Comparison of ENCODE assay signal across 8 cellular contexts in the genomic region with DNA sequence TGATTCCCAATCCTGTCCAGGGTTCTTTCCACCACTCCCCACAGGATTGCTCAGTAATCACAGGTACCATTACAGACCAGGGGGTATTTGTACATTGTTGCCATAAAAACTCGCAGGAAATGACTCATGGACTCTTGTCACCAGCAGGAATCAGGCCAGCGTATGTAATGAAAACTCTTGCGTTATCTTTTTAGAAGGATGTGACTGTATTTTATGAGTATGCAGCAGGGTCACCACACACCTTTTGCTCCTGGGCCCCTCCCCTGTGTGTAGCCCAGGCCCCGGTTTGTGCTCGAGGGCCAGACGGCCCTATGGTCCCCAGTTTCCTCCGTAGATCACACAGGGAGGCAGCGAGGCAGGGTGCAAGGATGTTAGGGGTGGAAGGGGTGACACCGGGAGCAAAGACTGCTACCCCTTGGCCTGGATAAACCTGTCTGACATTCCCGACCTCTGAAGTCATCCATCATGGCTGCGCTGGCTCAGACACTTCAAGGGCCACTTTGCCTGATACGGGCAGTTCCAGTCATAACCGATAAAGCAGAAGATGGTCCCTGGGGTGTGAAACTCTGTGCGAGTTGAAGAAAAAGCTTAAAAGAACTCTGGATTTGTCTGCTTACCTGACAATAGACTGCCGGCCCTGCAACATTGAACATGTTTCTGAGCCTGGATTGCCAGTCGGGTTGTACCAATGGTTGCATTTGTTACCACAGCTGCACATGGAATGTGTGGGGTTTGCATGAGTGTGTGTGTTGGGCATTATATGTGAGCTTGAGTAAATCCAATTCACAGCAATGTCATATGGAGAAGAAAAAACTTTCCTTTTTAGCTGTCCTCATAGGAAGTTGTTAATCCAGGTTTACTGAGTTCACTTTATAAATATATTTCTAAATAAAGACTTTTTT. TPM values are rescaled to one million over a fixed set of nuclear protein-coding genes. Genes with fewer than 3 reads are reported as not detected.
DNase-seq lines count a peak whose midpoint lies in the region; ATAC-seq and TF ChIP-seq lines count a peak whose summit lies in the region.

No MANE protein-coding gene starts in this region.

- peaks cover 24 to 34% of the 10 kb centered on the region in 2 donors for H3K36me3 ChIP-seq in ascending aorta
- peaks cover 22% of the 10 kb centered on the region for H3K36me3 ChIP-seq in lower lobe of right lung

- intact Hi-C loops in ascending aorta (cut with DNase I) (no loop called here), lower lobe of right lung (cut with DNase I) (no loop called here)

- DNase-seq in DMS153 treated with DMSO at 0.1 percent for 48 hours (lab: John Stamatoyannopoulos, UW; ENCODE audit: unreplicated experiment) (peak; percentile 61), MV-4-11 (lab: John Stamatoyannopoulos, UW) (peak; percentile 73), ascending aorta (ENCODE audit: low spot score in 2 of 2) (peak in 1 of 2 donors; percentile 91), lower lobe of right lung (no peak)

- no peaks in the 10 kb centered on the region for H3K27me3 ChIP-seq in ascending aorta
- no peaks in the 10 kb centered on the region for H3K27me3 ChIP-seq in lower lobe of right lung (ENCODE audit: low read depth)

- TF ChIP-seq CTCF in ascending aorta (IDR thresholded peaks at IDR 0.05) (no peak), lower lobe of right lung (IDR thresholded peaks at IDR 0.05) (no peak)

- peak overlapping the region; percentile 98 for H3K27ac ChIP-seq in ascending aorta
- H3K27ac ChIP-seq in lower lobe of right lung = peak overlapping the region; percentile 72

- H3K9me3 ChIP-seq in ascending aorta = no peaks in the 10 kb centered on the region
- no peaks in the 10 kb centered on the region for H3K9me3 ChIP-seq in lower lobe of right lung

- peaks cover 54 to 95% of the 10 kb centered on the region in 2 donors for H3K4me1 ChIP-seq in ascending aorta
- H3K4me1 ChIP-seq in lower lobe of right lung = peaks cover 42% of the 10 kb centered on the region

- H3K4me3 ChIP-seq in ascending aorta = peak overlapping the region in 1 of 2 donors; percentile 32
- H3K4me3 ChIP-seq in lower lobe of right lung = no peak overlapping the region

- ATAC-seq in lower lobe of right lung (peak; percentile 77 to 86), HG03439 (IDR thresholded peaks at IDR 0.05; ENCODE audit: unreplicated experiment) (no peak), HG03354 (IDR thresholded peaks at IDR 0.05; ENCODE audit: poor library complexity, severe bottlenecking, unreplicated experiment) (no peak), GM19397 (IDR thresholded peaks at IDR 0.05; ENCODE audit: unreplicated experiment) (no peak), GM18511 (IDR thresholded peaks at IDR 0.05; ENCODE audit: unreplicated experiment) (no peak)

RNA-seq across cellular contexts. Expression of a gene that starts 57.0 kb away (rescaled TPM):
- total RNA-seq in ascending aorta = 237 TPM
- 127 TPM for total RNA-seq in lower lobe of right lung

Comparison
In these comparisons a context has a peak if more than half of its experiments do, and no peak if none do; other contexts are left out.
1. ATAC-seq: peak in lower lobe of right lung (2 of 2); none in HG03439 (single experiment), HG03354 (single experiment), GM19397 (single experiment) and GM18511 (single experiment).